ENCODE assay signal across 21 cellular contexts in genomic region chr5:132916086-132916485, GRCh38. TPM values are rescaled to one million over a fixed set of nuclear protein-coding genes. Genes with fewer than 3 reads are reported as not detected.
A peak's percentile ranks its signal among the peaks of the same experiment; 100 is the strongest.
DNase-seq lines count a peak whose midpoint lies in the region; ATAC-seq and TF ChIP-seq lines count a peak whose summit lies in the region.
"Had no signal": no experiment of that assay in that cellular context is flagged by ENCODE, and none has a peak within 500 bp of the region (broad histone marks: within the 10 kb centered on the region; RNA-seq: fewer than 3 reads in every experiment).

No MANE protein-coding gene starts in this region.

- H3K4me2 ChIP-seq in MM.1S (ENCODE audit: low read depth, low read length) (no peak overlapping the region), osteoblast (ENCODE audit: insufficient read depth, low read length) (no peak overlapping the region)
- H3K4me2 ChIP-seq: KMS-11, SK-N-SH had no signal

- H3K9ac ChIP-seq in MM.1S (ENCODE audit: low read length): no peak overlapping the region
- H3K9ac ChIP-seq: KMS-11, SK-N-SH had no signal

- 0 out of 2 replicates have a peak, but pooled peaks cover 9% of the 10 kb centered on the region for H3F3A ChIP-seq in MM.1S (ENCODE audit: insufficient read depth, low read length)

- TF ChIP-seq CTCF in MM.1S (IDR thresholded peaks at IDR 0.05; ENCODE audit: low read length) (no peak), osteoblast (IDR thresholded peaks at IDR 0.05; ENCODE audit: extremely low read depth, low read depth, low read length) (no peak)

- H4K20me1 ChIP-seq in MM.1S (ENCODE audit: insufficient read depth, low read length) (no peaks in the 10 kb centered on the region), osteoblast (ENCODE audit: insufficient read depth, low read length) (peaks cover 43% of the 10 kb centered on the region)

- H3K4me3 ChIP-seq in MM.1S (ENCODE audit: low read length) (no peak overlapping the region), osteoblast (ENCODE audit: insufficient read depth, low read length) (no peak overlapping the region)

- no peaks in the 10 kb centered on the region for H3K9me3 ChIP-seq in MM.1S (replicated peaks; ENCODE audit: insufficient read depth, low read length)
- no peaks in the 10 kb centered on the region for H3K9me3 ChIP-seq in osteoblast (ENCODE audit: low read depth, low read length)
- H3K9me3 ChIP-seq: Caco-2, SK-N-SH had no signal

- H3K4me1 ChIP-seq in MM.1S (ENCODE audit: low read length) (0 out of 2 replicates have a peak, but pooled peaks cover 5% of the 10 kb centered on the region), osteoblast (ENCODE audit: insufficient read depth, low read length) (no peaks in the 10 kb centered on the region)
- H3K4me1 ChIP-seq: Caco-2 had no signal

- H3K27me3 Mint-ChIP-seq in effector memory CD8-positive, alpha-beta T cell: no peaks in the 10 kb centered on the region

- no peaks in the 10 kb centered on the region for H3K79me2 ChIP-seq in MM.1S (ENCODE audit: low read length)
- H3K79me2 ChIP-seq in osteoblast (ENCODE audit: insufficient read depth, low read length): peaks cover 92% of the 10 kb centered on the region

- no peak overlapping the region for H3K4me3 Mint-ChIP-seq in effector memory CD8-positive, alpha-beta T cell

- H3K27ac ChIP-seq in MM.1S (ENCODE audit: low read length) (peak overlapping the region; percentile 13; the same call in 1 of the 2 replicates), osteoblast (ENCODE audit: low read depth, low read length) (peak overlapping the region; percentile 23)
- H3K27ac ChIP-seq: KMS-11 had no signal

- ATAC-seq in effector memory CD8-positive, alpha-beta T cell (replicated peaks): no peak
- no peak for ATAC-seq in HG03460 (IDR thresholded peaks at IDR 0.05; ENCODE audit: unreplicated experiment)
- ATAC-seq: HepG2 had no signal

- no peak overlapping the region for H2AFZ ChIP-seq in MM.1S (ENCODE audit: low read length)
- H2AFZ ChIP-seq in osteoblast (ENCODE audit: low read length): no peak overlapping the region

- no peaks in the 10 kb centered on the region for H3K27me3 ChIP-seq in MM.1S (replicated peaks; ENCODE audit: insufficient read depth, low read length)
- H3K27me3 ChIP-seq in osteoblast (ENCODE audit: insufficient read depth, low read length): no peaks in the 10 kb centered on the region

- H3K36me3 ChIP-seq in MM.1S (replicated peaks; ENCODE audit: insufficient read depth, low read length): no peaks in the 10 kb centered on the region; the same call in 1 of the 2 replicates
- peaks cover 54% of the 10 kb centered on the region for H3K36me3 ChIP-seq in osteoblast (ENCODE audit: insufficient read depth, low read length)

- no peaks in the 10 kb centered on the region for H3K9me2 ChIP-seq in MM.1S (replicated peaks; ENCODE audit: insufficient read depth, low read length)
- H3K9me2 ChIP-seq: SK-N-SH had no signal

- peaks cover 5 to 11% of the 10 kb centered on the region in 2 donors for H3K4me1 Mint-ChIP-seq in effector memory CD8-positive, alpha-beta T cell (ENCODE audit: low read depth in 2 of 2)

- peak overlapping the region; percentile 68 for H3K27ac Mint-ChIP-seq in effector memory CD8-positive, alpha-beta T cell

- peaks cover 83% of the 10 kb centered on the region for H3K36me3 Mint-ChIP-seq in effector memory CD8-positive, alpha-beta T cell (ENCODE audit: insufficient read depth)

- peak; percentile 4 for DNase-seq in ELR (ENCODE audit: low read depth)
- no peak for DNase-seq in MM.1S
- no peak for DNase-seq in effector memory CD8-positive, alpha-beta T cell
- no peak for DNase-seq in osteoblast (ENCODE audit: insufficient read length, low spot score, missing footprints)
- DNase-seq in cerebellar nuclear complex (lab: John Stamatoyannopoulos, UW): no peak
- DNase-seq in activated CD4-positive, alpha-beta T cell treated with anti-CD3 and anti-CD28 coated beads, Interleukin-2, amount 50 U/mL, for 4 hours: no peak
- DNase-seq in inferior parietal cortex (ENCODE audit: extremely low spot score): no peak
- DNase-seq: ACHN, AML-193, Caco-2, DMS153, NCI-H1092, NCI-H1694, NCI-H226, NCI-H526, SHP77, SK-N-SH had no signal

- no peaks in the 10 kb centered on the region for H3K9me3 Mint-ChIP-seq in effector memory CD8-positive, alpha-beta T cell

RNA-seq across cellular contexts. Expression of gene LEAP2, which starts 42.6 kb away (rescaled TPM):
- under 0.01 and 0.29 TPM in 2 replicates for total RNA-seq in osteoblast

RNA-seq across cellular contexts. Expression of gene AFF4, which starts 47.3 kb away (rescaled TPM):
- total RNA-seq in osteoblast: 79.0 and 83.2 TPM in 2 replicates

RNA-seq across cellular contexts. Expression of gene UQCRQ, which starts 49.6 kb away (rescaled TPM):
- 76.0 and 94.6 TPM in 2 replicates for total RNA-seq in osteoblast

RNA-seq across cellular contexts. Expression of gene GDF9, which starts 49.8 kb away (rescaled TPM):
- 0.29 and 0.36 TPM in 2 replicates for total RNA-seq in osteoblast
- total RNA-seq: M059J had no signal
